In genomic region chr10:101214446-101215396, GRCh38 we compare ENCODE assay signal across 8 cellular contexts. TPM values are rescaled to one million over a fixed set of nuclear protein-coding genes. Genes with fewer than 3 reads are reported as not detected.
DNase-seq lines count a peak whose midpoint lies in the region; ATAC-seq and TF ChIP-seq lines count a peak whose summit lies in the region.

No MANE protein-coding gene starts in this region.

- H3K27me3 Mint-ChIP-seq in activated T-cell treated with anti-CD3 and anti-CD28 coated beads, Interleukin-2, amount 50 U/mL, for 24 hours, result peaks cover 96% of the 10 kb centered on the region

- no peak overlapping the region for H3K27ac Mint-ChIP-seq in activated T-cell treated with anti-CD3 and anti-CD28 coated beads, Interleukin-2, amount 50 U/mL, for 24 hours

- no peaks in the 10 kb centered on the region for H3K36me3 Mint-ChIP-seq in activated T-cell treated with anti-CD3 and anti-CD28 coated beads, Interleukin-2, amount 50 U/mL, for 24 hours (ENCODE audit: low read depth)

- H3K9me3 ChIP-seq in DOHH2 (ENCODE audit: control insufficient read depth, insufficient read depth, low read length) (no peaks in the 10 kb centered on the region), PC-3 (ENCODE audit: low read length) (no peaks in the 10 kb centered on the region), fibroblast of lung (ENCODE audit: control insufficient read depth, insufficient read depth, low read depth, low read length) (no peaks in the 10 kb centered on the region), thyroid gland (no peaks in the 10 kb centered on the region)

- no peaks in the 10 kb centered on the region for H3K36me3 ChIP-seq in DOHH2 (ENCODE audit: control insufficient read depth, low read length)
- no peaks in the 10 kb centered on the region for H3K36me3 ChIP-seq in PC-3 (ENCODE audit: low read depth, low read length)
- H3K36me3 ChIP-seq in fibroblast of lung (ENCODE audit: control insufficient read depth, insufficient read depth, low read length), result no peaks in the 10 kb centered on the region
- H3K36me3 ChIP-seq in thyroid gland, result no peaks in the 10 kb centered on the region

- H3K27ac ChIP-seq in DOHH2 (ENCODE audit: low read depth, low read length) (no peak overlapping the region), PC-3 (ENCODE audit: low read length) (no peak overlapping the region), fibroblast of lung (ENCODE audit: insufficient read depth, low read length) (no peak overlapping the region), thyroid gland (no peak overlapping the region)

- no peak overlapping the region; the same call in 1 of the 2 replicates for H3K4me3 ChIP-seq in DOHH2 (ENCODE audit: low read length)
- peak overlapping the region; percentile 63 for H3K4me3 ChIP-seq in PC-3 (ENCODE audit: low read length)
- no peak overlapping the region for H3K4me3 ChIP-seq in fibroblast of lung (replicated peaks in 1 of 4; ENCODE audit: control extremely low read depth in 1 of 4, insufficient read depth in 1 of 4, low read depth in 3 of 4, low read length in 4 of 4)
- H3K4me3 ChIP-seq in thyroid gland (replicated peaks in 1 of 3), result no peak overlapping the region

- H3F3A ChIP-seq in DOHH2 (ENCODE audit: control insufficient read depth, insufficient read depth) (no peaks in the 10 kb centered on the region), PC-3 (ENCODE audit: low read length, unreplicated experiment) (no peaks in the 10 kb centered on the region)

- peaks cover 43% of the 10 kb centered on the region for H3K4me1 Mint-ChIP-seq in activated T-cell treated with anti-CD3 and anti-CD28 coated beads, Interleukin-2, amount 50 U/mL, for 24 hours (ENCODE audit: low read depth)

- intact Hi-C loops in PC-3 (cut with micrococcal nuclease), result loop anchor here (5.0 kb wide), 3 partner anchors 52 to 228 kb away; no protein-coding TSS in a partner anchor
- intact Hi-C loops in thyroid gland (cut with DNase I), result loop anchor here (5.0 kb wide), 1 partner anchor 358 kb away; no protein-coding TSS in a partner anchor

- TF ChIP-seq POLR2A in thyroid gland (IDR thresholded peaks at IDR 0.05), result no peak

- no peaks in the 10 kb centered on the region for H4K20me1 ChIP-seq in DOHH2 (ENCODE audit: control insufficient read depth, insufficient read depth, low read depth, low read length)
- no peaks in the 10 kb centered on the region for H4K20me1 ChIP-seq in PC-3 (ENCODE audit: low read length)
- H4K20me1 ChIP-seq in fibroblast of lung (ENCODE audit: control insufficient read depth, extremely low read depth, insufficient read depth, low read length), result no peaks in the 10 kb centered on the region

- WGBS in thyroid gland, 2 donors, result 12% methylated on average over 43 to 49 of the region's 49 CpGs

- TF ChIP-seq CTCF in DOHH2 (IDR thresholded peaks at IDR 0.05; ENCODE audit: low read depth, low read length, poor library complexity, severe bottlenecking), result peak; percentile 89
- peak; percentile 74 for TF ChIP-seq CTCF in PC-3 (conservative IDR thresholded peaks at IDR 0.05; ENCODE audit: low read depth, low read length)
- peak; percentile 67 to 79 for TF ChIP-seq CTCF in fibroblast of lung (conservative IDR thresholded peaks at IDR 0.05 in 1 of 2, IDR thresholded peaks at IDR 0.05 in 1 of 2; ENCODE audit: low read depth in 1 of 2, low read length in 2 of 2)
- peak in 1 of 3 donors; percentile 48 for TF ChIP-seq CTCF in omental fat pad (IDR thresholded peaks at IDR 0.05)
- TF ChIP-seq CTCF in thyroid gland (IDR thresholded peaks at IDR 0.05), result peak in 5 of 6 experiments; percentile 56 to 80 (median 57)

- H3K27me3 ChIP-seq in DOHH2 (ENCODE audit: control insufficient read depth, low read length), result peaks cover 72% of the 10 kb centered on the region
- H3K27me3 ChIP-seq in PC-3 (ENCODE audit: low read length), result peaks cover 63% of the 10 kb centered on the region
- H3K27me3 ChIP-seq in fibroblast of lung (ENCODE audit: control insufficient read depth, insufficient read depth, low read length), result peaks cover 67% of the 10 kb centered on the region
- H3K27me3 ChIP-seq in thyroid gland, result peaks cover 48% of the 10 kb centered on the region

- H3K9me3 Mint-ChIP-seq in activated T-cell treated with anti-CD3 and anti-CD28 coated beads, Interleukin-2, amount 50 U/mL, for 24 hours, result no peaks in the 10 kb centered on the region

- peak; percentile 73 for DNase-seq in PC-3
- DNase-seq in activated T-cell treated with anti-CD3 and anti-CD28 coated beads, Interleukin-2, amount 50 U/mL, for 24 hours, result peak; percentile 88
- peak; percentile 27 to 44 for DNase-seq in fibroblast of lung (ENCODE audit: low read depth in 2 of 2)
- peak; percentile 51 for DNase-seq in omental fat pad (ENCODE audit: low spot score)
- DNase-seq in thyroid gland, result peak; percentile 49

- CTCF ChIA-PET in PC-3 (lab: Charles Lee), result interaction anchor here (0.7 to 2.0 kb wide), 6 partner anchors 53 to 229 kb away, joined by 3 to 11 read pairs (median 6); no protein-coding TSS in a partner anchor

- peak; percentile 62 for ATAC-seq in HG03280 (IDR thresholded peaks at IDR 0.05; ENCODE audit: unreplicated experiment)
- peak; percentile 67 for ATAC-seq in PC-3
- no peak for ATAC-seq in omental fat pad (ENCODE audit: low FRiP score)
- no peak for ATAC-seq in GM18519 (IDR thresholded peaks at IDR 0.05; ENCODE audit: low FRiP score, unreplicated experiment)

- H3K9ac ChIP-seq in PC-3 (ENCODE audit: low read length) (no peak overlapping the region), fibroblast of lung (ENCODE audit: insufficient read depth, low read length) (no peak overlapping the region)

- H2AFZ ChIP-seq in PC-3 (ENCODE audit: low read length) (peak overlapping the region; percentile 82), fibroblast of lung (ENCODE audit: low read length) (no peak overlapping the region)

- H3K79me2 ChIP-seq in DOHH2 (ENCODE audit: control insufficient read depth, low read length), result no peaks in the 10 kb centered on the region
- no peaks in the 10 kb centered on the region for H3K79me2 ChIP-seq in PC-3 (ENCODE audit: low read length)
- H3K79me2 ChIP-seq in fibroblast of lung (ENCODE audit: control insufficient read depth, insufficient read depth, low read length), result no peaks in the 10 kb centered on the region

- BruUV-seq in PC-3 (replicated peaks; lab: Mats Ljungman, UMichigan), result no TSS peak

- POLR2A ChIA-PET in PC-3 (lab: Charles Lee; ENCODE audit: unreplicated experiment), result no interaction called here

- H3K4me1 ChIP-seq in DOHH2 (ENCODE audit: control insufficient read depth, low read length), result peaks cover 11% of the 10 kb centered on the region
- peaks cover 10% of the 10 kb centered on the region for H3K4me1 ChIP-seq in PC-3 (ENCODE audit: insufficient read depth, low read length)
- H3K4me1 ChIP-seq in fibroblast of lung (ENCODE audit: control insufficient read depth, extremely low read depth, insufficient read depth, low read length), result no peaks in the 10 kb centered on the region
- peaks cover 10 to 33% of the 10 kb centered on the region in 2 donors for H3K4me1 ChIP-seq in thyroid gland

- peak overlapping the region; percentile 93 for H3K4me2 ChIP-seq in DOHH2 (ENCODE audit: low read length)
- H3K4me2 ChIP-seq in PC-3 (ENCODE audit: low read length), result peak overlapping the region; percentile 83
- no peak overlapping the region for H3K4me2 ChIP-seq in fibroblast of lung (ENCODE audit: extremely low read depth, insufficient read depth, low read length)

- H3K4me3 Mint-ChIP-seq in activated T-cell treated with anti-CD3 and anti-CD28 coated beads, Interleukin-2, amount 50 U/mL, for 24 hours, result peak overlapping the region; percentile 72

- H3K9me2 ChIP-seq in DOHH2 (replicated peaks; ENCODE audit: control insufficient read depth, low read length) (no peaks in the 10 kb centered on the region), PC-3 (replicated peaks; ENCODE audit: low read length) (no peaks in the 10 kb centered on the region)

RNA-seq across cellular contexts. Expression of gene LBX1, which starts 14.5 kb away (rescaled TPM):
- not detected in 2 replicates for total RNA-seq in PC-3 (2014; rRNA removed)
- under 0.01 TPM in 2 replicates for total RNA-seq in fibroblast of lung
- polyA plus RNA-seq in fibroblast of lung, result 0.01 TPM in 1 of 2 replicates, not detected in the other
- polyA plus RNA-seq in fibroblast of lung (2012), result 0.03 TPM in 1 of 2 replicates, not detected in the other
- polyA minus RNA-seq in fibroblast of lung (ENCODE audit: low replicate concordance), result not detected in 2 replicates
- total RNA-seq in omental fat pad, result not detected
- not detected for total RNA-seq in thyroid gland

Comparison
In these comparisons a context has a peak if more than half of its experiments do, and no peak if none do; other contexts are left out.
1. ATAC-seq: peak in HG03280 (single experiment) and PC-3 (single experiment); none in omental fat pad (single experiment) and GM18519 (single experiment).
2. DNase-seq: peak in every context shown above with its lines; median percentile 88 in activated T-cell treated with anti-CD3 and anti-CD28 coated beads, Interleukin-2, amount 50 U/mL, for 24 hours; 73 in PC-3; 51 in omental fat pad; 49 in thyroid gland; 36 in fibroblast of lung.